7 cellular contexts compared by ENCODE assay signal in the genomic region with DNA sequence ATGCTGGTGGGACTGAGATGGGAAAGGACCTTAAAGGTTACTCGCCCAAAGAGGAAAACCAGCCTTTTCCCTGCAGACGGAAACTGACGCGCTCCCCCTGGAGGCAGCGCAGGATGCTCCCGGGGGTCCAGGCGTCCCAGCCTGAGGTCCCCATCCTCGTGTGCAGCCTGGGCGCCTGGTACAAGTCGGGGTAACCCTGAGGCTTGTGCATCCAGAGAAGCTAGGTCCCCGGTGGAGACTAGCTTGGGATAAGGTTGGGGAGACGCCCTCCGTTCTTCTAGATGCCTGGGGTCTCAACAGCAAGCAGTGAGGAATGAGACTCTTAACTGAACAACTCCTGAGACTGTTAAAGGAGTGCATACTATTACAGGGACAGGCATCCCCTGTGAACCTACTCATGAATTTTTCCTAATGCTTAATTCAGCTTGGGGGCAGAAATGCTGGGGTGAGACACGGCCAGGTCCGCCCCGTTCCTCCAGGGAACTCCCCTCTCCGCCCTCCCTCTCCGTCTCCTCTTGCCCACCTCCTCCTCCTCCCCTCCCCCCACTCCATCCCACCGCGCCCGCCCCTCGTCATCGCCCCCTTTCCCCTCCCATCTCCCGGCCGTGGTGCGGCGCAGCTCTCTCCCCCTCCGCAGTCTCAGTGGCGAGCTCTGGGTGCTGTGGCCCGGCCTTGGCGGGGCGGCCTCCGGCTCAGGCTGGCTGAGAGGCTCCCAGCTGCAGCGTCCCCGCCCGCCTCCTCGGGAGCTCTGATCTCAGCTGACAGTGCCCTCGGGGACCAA. TPM values are rescaled to one million over a fixed set of nuclear protein-coding genes. Genes with fewer than 3 reads are reported as not detected.
DNase-seq lines count a peak whose midpoint lies in the region; ATAC-seq and TF ChIP-seq lines count a peak whose summit lies in the region.

A gene with protein sequence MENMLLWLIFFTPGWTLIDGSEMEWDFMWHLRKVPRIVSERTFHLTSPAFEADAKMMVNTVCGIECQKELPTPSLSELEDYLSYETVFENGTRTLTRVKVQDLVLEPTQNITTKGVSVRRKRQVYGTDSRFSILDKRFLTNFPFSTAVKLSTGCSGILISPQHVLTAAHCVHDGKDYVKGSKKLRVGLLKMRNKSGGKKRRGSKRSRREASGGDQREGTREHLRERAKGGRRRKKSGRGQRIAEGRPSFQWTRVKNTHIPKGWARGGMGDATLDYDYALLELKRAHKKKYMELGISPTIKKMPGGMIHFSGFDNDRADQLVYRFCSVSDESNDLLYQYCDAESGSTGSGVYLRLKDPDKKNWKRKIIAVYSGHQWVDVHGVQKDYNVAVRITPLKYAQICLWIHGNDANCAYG (plus strand): TSS at position 634 of the 781 bp plus-strand sequence. CDS start 10,908 bp downstream, outside the sequence.

- H3K4me3 ChIP-seq in GM08714 (ENCODE audit: low read length) (peak within 1 kb of the TSS; percentile 6; the same call in 1 of the 2 replicates), body of pancreas (no peak within 1 kb of the TSS), iPS-18a (ENCODE audit: low read length) (peak within 1 kb of the TSS; percentile 79), gastrocnemius medialis (peak within 1 kb of the TSS; percentile 44 to 48 (median 46))

- H3K9me3 ChIP-seq in body of pancreas (no peaks in the 10 kb centered on the region), iPS-18a (ENCODE audit: control insufficient read depth, low read depth, low read length) (no peaks in the 10 kb centered on the region), gastrocnemius medialis (no peaks in the 10 kb centered on the region)

- H3K4me1 ChIP-seq in body of pancreas (peaks cover 11% of the 10 kb centered on the region), iPS-18a (ENCODE audit: control insufficient read depth, low read depth, low read length) (peaks cover 4% of the 10 kb centered on the region), gastrocnemius medialis (peaks cover 0 to 12% of the 10 kb centered on the region in 2 donors)

- TF ChIP-seq POLR2A in body of pancreas (IDR thresholded peaks at IDR 0.05) (no peak), gastrocnemius medialis (IDR thresholded peaks at IDR 0.05) (no peak)

- DNase-seq in NCI-H82 treated with DMSO at 0.1 percent for 48 hours (lab: John Stamatoyannopoulos, UW; ENCODE audit: unreplicated experiment) (peak; percentile 40), body of pancreas (peak; percentile 29 to 59 (median 47)), gastrocnemius medialis (no peak), NCI-H187 (lab: John Stamatoyannopoulos, UW) (no peak)

- H3K27ac ChIP-seq in body of pancreas (peak within 1 kb of the TSS in 1 of 4 donors; percentile 12), iPS-18a (ENCODE audit: low read length) (no peak within 1 kb of the TSS), gastrocnemius medialis (no peak within 1 kb of the TSS)

- H3K36me3 ChIP-seq in body of pancreas (replicated peaks in 1 of 2; ENCODE audit: insufficient read depth in 1 of 2, low read depth in 2 of 2) = no peaks in the 10 kb centered on the region
- H3K36me3 ChIP-seq in iPS-18a (ENCODE audit: control insufficient read depth, low read depth, low read length) = no peaks in the 10 kb centered on the region
- no peaks in the 10 kb centered on the region for H3K36me3 ChIP-seq in gastrocnemius medialis

- in situ Hi-C loops in gastrocnemius medialis (cut with MboI; ENCODE audit: low sequenced_read_pairs in 4 of 4) = loop anchor here in 3 of 4 donors (10.0 to 25.0 kb wide), 3 partner anchors 97 to 450 kb away; a partner anchor contains a TSS

- WGBS in body of pancreas, 2 donors = 1 to 7% methylated on average over 32 to 38 of the region's 38 CpGs

- peak within 1 kb of the TSS; percentile 39 for H3K9ac ChIP-seq in iPS-18a (ENCODE audit: low read length)

- intact Hi-C loops in body of pancreas (cut with DNase I) = loop anchor here (5.0 kb wide), 2 partner anchors 95 to 290 kb away; no protein-coding TSS in a partner anchor
- intact Hi-C loops in gastrocnemius medialis (cut with DNase I; ENCODE audit: low total_unique reads) = no loop called here

- ATAC-seq in HG02571 (IDR thresholded peaks at IDR 0.05; ENCODE audit: unreplicated experiment) = peak; percentile 47
- ATAC-seq in body of pancreas = peak; percentile 75
- peak; percentile 31 to 55 for ATAC-seq in gastrocnemius medialis

- TF ChIP-seq CTCF in body of pancreas (IDR thresholded peaks at IDR 0.05) (peak; percentile 13 to 58 (median 51)), gastrocnemius medialis (IDR thresholded peaks at IDR 0.05 in 4 of 5, conservative IDR thresholded peaks at IDR 0.05 in 1 of 5) (peak in 3 of 5 experiments; percentile 29 to 39 (median 38))

- H3K27me3 ChIP-seq in body of pancreas (no peaks in the 10 kb centered on the region), iPS-18a (ENCODE audit: control insufficient read depth, insufficient read depth, low read length) (peaks cover 11% of the 10 kb centered on the region), gastrocnemius medialis (no peaks in the 10 kb centered on the region)

RNA-seq across cellular contexts. Expression of the gene that starts here (rescaled TPM):
- total RNA-seq in body of pancreas (under 1 TPM in 1 of 2 donors, not detected in 1; 0.78 TPM), gastrocnemius medialis (under 1 TPM in 1 of 4 donors, not detected in 3; 0.36 TPM)

Comparison
In these comparisons a context has a peak if more than half of its experiments do, and no peak if none do; other contexts are left out.
1. Peak in DNase-seq and ATAC-seq in body of pancreas; RNA of the gene not detected or under 1 TPM.
2. Peak in ATAC-seq and H3K4me3 ChIP-seq in gastrocnemius medialis; RNA of the gene not detected or under 1 TPM.
3. H3K4me3 ChIP-seq: peak in GM08714 (single experiment) and iPS-18a (single experiment); none in body of pancreas (0 of 2).
4. Peak in every context shown above with its lines, with median percentiles within 50 percentile points of each other: ATAC-seq.